Comparison of ENCODE assay signal across 8 cellular contexts in the genomic region with DNA sequence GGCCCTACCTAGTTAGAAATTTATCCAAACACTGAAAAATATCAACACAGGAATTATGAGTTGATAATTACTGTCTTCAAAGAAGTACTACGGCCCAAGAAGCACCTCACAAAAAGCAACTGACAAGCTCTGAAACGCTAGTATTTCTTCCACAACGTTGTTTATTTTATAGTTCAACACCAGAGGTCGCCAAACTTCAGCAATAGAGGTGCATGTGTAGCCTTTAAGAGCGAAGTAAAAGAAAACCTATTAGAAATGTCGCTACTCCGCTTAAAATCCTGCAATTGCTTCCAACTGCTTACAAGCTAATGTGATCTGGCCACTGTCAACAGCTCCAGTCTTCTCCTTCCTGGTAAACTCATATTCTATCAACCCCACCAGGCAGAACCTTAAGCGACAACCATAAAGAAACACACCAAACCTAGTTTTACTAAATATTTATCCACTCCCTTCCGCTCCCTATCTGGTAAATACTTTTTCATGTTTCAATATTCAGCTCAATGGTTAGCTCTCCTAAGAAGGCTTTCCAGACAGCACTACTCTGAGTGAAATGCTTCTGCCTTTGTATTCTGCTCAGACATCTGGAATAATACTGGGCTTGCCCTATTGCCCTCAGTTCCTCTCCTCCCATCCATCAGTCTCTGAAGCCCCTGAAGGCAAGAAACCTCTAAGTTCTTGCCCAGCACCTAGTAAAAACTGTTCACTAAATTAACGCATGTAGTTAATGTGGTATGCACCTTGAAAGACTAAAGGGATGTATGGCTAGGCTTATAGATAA.
DNase-seq lines count a peak whose midpoint lies in the region; TF ChIP-seq lines count a peak whose summit lies in the region.

No MANE protein-coding gene starts in this region.

- DNase-seq in AG08395 (ENCODE audit: low spot score) (peak; percentile 63), Kasumi-1 (lab: John Stamatoyannopoulos, UW) (peak; percentile 76 to 85), RPMI8226 (peak; percentile 51), brain microvascular endothelial cell (peak; percentile 64), immature natural killer cell (peak; percentile 38 to 58 (median 52)), NCI-H345 treated with DMSO at 0.1 percent for 48 hours (lab: John Stamatoyannopoulos, UW; ENCODE audit: unreplicated experiment) (no peak)
- peak; percentile 7 to 40 for DNase-seq in stimulated activated CD4-positive, alpha-beta T cell treated with anti-CD3 and anti-CD28 coated beads, Interleukin-2, amount 100 ng/mL, for 24 hours

- peaks cover 3 to 23% (median 17%) of the 10 kb centered on the region in 6 donors for H3K9me3 Mint-ChIP-seq in immature natural killer cell

- TF ChIP-seq CTCF in GM12875 (IDR thresholded peaks at IDR 0.05; ENCODE audit: borderline replicate concordance, insufficient read depth, low read depth, low read length) (peak; percentile 34; the same call in 1 of the 2 replicates), brain microvascular endothelial cell (IDR thresholded peaks at IDR 0.05; ENCODE audit: low read depth, low read length, missing control alignments) (peak; percentile 71)

- H3K4me3 ChIP-seq in GM12875 (ENCODE audit: low read depth, low read length): no peak overlapping the region
- no peak overlapping the region for H3K4me3 ChIP-seq in brain microvascular endothelial cell (ENCODE audit: low read depth, low read length)

- H3K27ac Mint-ChIP-seq in immature natural killer cell: peak overlapping the region in 1 of 6 donors; percentile 40

- no peaks in the 10 kb centered on the region for H3K36me3 ChIP-seq in brain microvascular endothelial cell (replicated peaks)

- H3K27me3 ChIP-seq in brain microvascular endothelial cell (replicated peaks): no peaks in the 10 kb centered on the region

- peaks cover 10 to 21% of the 10 kb centered on the region in 2 donors for H3K4me1 Mint-ChIP-seq in immature natural killer cell

- in situ Hi-C loops in brain microvascular endothelial cell (cut with HindIII; ENCODE audit: low pct_ligation_motif_present, low sequenced_read_pairs): no loop called here

- H3K27ac ChIP-seq in brain microvascular endothelial cell: no peak overlapping the region

- H3K4me3 Mint-ChIP-seq in immature natural killer cell: no peak overlapping the region

- peaks cover 24 to 30% (median 28%) of the 10 kb centered on the region in 3 donors for H3K36me3 Mint-ChIP-seq in immature natural killer cell

- peaks cover 0 to 8% (median 0%) of the 10 kb centered on the region in 3 donors for H3K27me3 Mint-ChIP-seq in immature natural killer cell (ENCODE audit: low read depth in 3 of 3)
